ENCODE assay signal across 22 cellular contexts in genomic region chr3:18466136-18466535, GRCh38.
"Had no signal": no experiment of that assay in that cellular context is flagged by ENCODE, and none has a peak within 500 bp of the region (broad histone marks: within the 10 kb centered on the region; RNA-seq: fewer than 3 reads in every experiment).

No MANE protein-coding gene starts in this region.

- H3K4me3 Mint-ChIP-seq: dendritic cell treated with granulocyte-macrophage colony-stimulating factor and Interleukin-4, amounts not matched to agents 40 ng/mL and 50 ng/mL, for 4 days; effector memory CD8-positive, alpha-beta T cell; endodermal cell had no signal

- H3K9me3 Mint-ChIP-seq: dendritic cell treated with granulocyte-macrophage colony-stimulating factor and Interleukin-4, amounts not matched to agents 40 ng/mL and 50 ng/mL, for 4 days had no signal

- H3K27ac Mint-ChIP-seq: dendritic cell treated with granulocyte-macrophage colony-stimulating factor and Interleukin-4, amounts not matched to agents 40 ng/mL and 50 ng/mL, for 4 days; endodermal cell had no signal

- ATAC-seq: effector memory CD8-positive, alpha-beta T cell; esophagus mucosa; foreskin keratinocyte; gastrocnemius medialis; gastroesophageal sphincter; heart left ventricle; heart right ventricle had no signal

- H3K27me3 Mint-ChIP-seq: dendritic cell treated with granulocyte-macrophage colony-stimulating factor and Interleukin-4, amounts not matched to agents 40 ng/mL and 50 ng/mL, for 4 days; effector memory CD8-positive, alpha-beta T cell had no signal

- DNase-seq: colonic mucosa; cortex of kidney; dermis blood vessel endothelial cell; dorsolateral prefrontal cortex; effector CD4-positive, alpha-beta T cell; effector CD8-positive, alpha-beta T cell; effector memory CD4-positive, alpha-beta T cell; effector memory CD8-positive, alpha-beta T cell; endodermal cell; erythroblast; esophagus squamous epithelium; foreskin fibroblast; foreskin keratinocyte; foreskin melanocyte; gastrocnemius medialis; glutamatergic neuron; head of caudate nucleus; heart left ventricle; heart right ventricle had no signal
